Comparison of ENCODE assay signal across 21 cellular contexts in the genomic region with DNA sequence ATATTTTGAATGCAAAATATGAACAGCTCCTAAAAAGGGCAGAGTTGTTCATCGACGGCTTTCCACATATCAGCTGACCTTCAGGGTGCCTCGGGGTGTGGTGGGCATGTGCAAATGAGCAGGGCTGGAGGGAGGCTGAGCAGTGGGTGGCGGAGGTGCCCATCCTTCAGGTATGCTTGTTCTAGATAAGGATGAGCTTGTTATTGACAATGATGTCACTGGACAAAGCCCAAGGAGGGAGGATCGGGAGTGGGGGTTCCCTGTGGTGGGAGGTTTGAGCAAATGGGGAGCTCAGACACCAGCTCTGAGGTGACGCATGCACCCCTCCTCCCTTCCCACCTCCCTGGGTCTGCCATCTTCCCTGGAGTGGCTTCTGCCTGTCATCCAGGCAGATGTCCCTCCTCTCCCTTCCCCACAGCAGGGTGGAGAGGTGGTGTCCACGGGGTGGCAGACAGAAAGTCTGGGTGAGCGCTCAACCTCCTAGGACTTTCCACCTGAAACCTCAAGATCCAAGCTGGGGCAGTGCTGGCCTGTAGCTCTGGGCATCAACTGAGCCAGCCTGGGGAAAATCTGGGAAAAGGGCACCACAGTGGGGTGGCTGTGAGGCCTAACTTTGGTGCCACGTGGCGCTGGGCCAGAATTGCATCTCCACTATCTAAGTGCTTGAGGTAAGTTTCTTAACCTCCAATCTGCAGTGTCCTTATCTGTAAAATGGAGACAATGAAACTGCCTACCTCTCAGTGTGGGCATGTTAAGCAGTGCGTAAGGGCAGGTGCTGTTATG.
DNase-seq lines count a peak whose midpoint lies in the region; ATAC-seq and TF ChIP-seq lines count a peak whose summit lies in the region.
"Had no signal": no experiment of that assay in that cellular context is flagged by ENCODE, and none has a peak within 500 bp of the region (broad histone marks: within the 10 kb centered on the region; RNA-seq: fewer than 3 reads in every experiment).

No MANE protein-coding gene starts in this region.

- H3K79me2 ChIP-seq in mesendoderm (ENCODE audit: control insufficient read depth, insufficient read depth, low read length), result no peaks in the 10 kb centered on the region

- H3K27me3 Mint-ChIP-seq in CD14-positive monocyte (ENCODE audit: low read depth in 3 of 3) (peaks cover 0 to 6% (median 2%) of the 10 kb centered on the region in 3 donors), glutamatergic neuron (ENCODE audit: unreplicated experiment) (peaks cover 6% of the 10 kb centered on the region)

- H3K27ac Mint-ChIP-seq in CD14-positive monocyte, result no peak overlapping the region
- H3K27ac Mint-ChIP-seq in glutamatergic neuron (ENCODE audit: unreplicated experiment), result no peak overlapping the region

- H3K9ac ChIP-seq in mesendoderm (ENCODE audit: low read length), result no peak overlapping the region
- H3K9ac ChIP-seq: KMS-11 had no signal

- no peak overlapping the region for H3K56ac ChIP-seq in mesendoderm (ENCODE audit: low read length)

- no peak overlapping the region for H3K27ac ChIP-seq in WERI-Rb-1
- no peak overlapping the region for H3K27ac ChIP-seq in mesendoderm (ENCODE audit: low read depth, low read length)
- no peak overlapping the region for H3K27ac ChIP-seq in sigmoid colon
- H3K27ac ChIP-seq: C4-2B, KMS-11, Peyer's patch, SJSA1 had no signal

- H3K4me3 Mint-ChIP-seq in CD14-positive monocyte, result no peak overlapping the region
- no peak overlapping the region for H3K4me3 Mint-ChIP-seq in glutamatergic neuron (ENCODE audit: unreplicated experiment)

- no peaks in the 10 kb centered on the region for H3K36me3 ChIP-seq in WERI-Rb-1
- no peaks in the 10 kb centered on the region for H3K36me3 ChIP-seq in mesendoderm (ENCODE audit: control insufficient read depth, insufficient read depth, low read length)
- no peaks in the 10 kb centered on the region for H3K36me3 ChIP-seq in sigmoid colon
- H3K36me3 ChIP-seq: Peyer's patch, SJSA1 had no signal

- H2BK15ac ChIP-seq in mesendoderm (replicated peaks; ENCODE audit: low read depth), result no peak overlapping the region

- H3K9me3 ChIP-seq in WERI-Rb-1 (ENCODE audit: severe bottlenecking) (no peaks in the 10 kb centered on the region), sigmoid colon (no peaks in the 10 kb centered on the region)
- H3K9me3 ChIP-seq: Peyer's patch, SJSA1 had no signal

- no peaks in the 10 kb centered on the region for H3K27me3 ChIP-seq in WERI-Rb-1 (ENCODE audit: insufficient read depth, low read depth, severe bottlenecking)
- H3K27me3 ChIP-seq in mesendoderm (ENCODE audit: insufficient read depth, low read length, poor library complexity), result no peaks in the 10 kb centered on the region
- H3K27me3 ChIP-seq in sigmoid colon, result no peaks in the 10 kb centered on the region
- H3K27me3 ChIP-seq: Peyer's patch, SJSA1 had no signal

- ATAC-seq in HG03439 (IDR thresholded peaks at IDR 0.05; ENCODE audit: unreplicated experiment), result no peak
- no peak for ATAC-seq in left colon
- ATAC-seq: HCT116 had no signal

- H2AK5ac ChIP-seq in mesendoderm (ENCODE audit: low read length), result peak overlapping the region; percentile 30

- no peaks in the 10 kb centered on the region for H3K79me1 ChIP-seq in mesendoderm (ENCODE audit: low read length)

- no peak overlapping the region for H4K8ac ChIP-seq in mesendoderm (ENCODE audit: low read depth, low read length)

- TF ChIP-seq CTCF in CD14-positive monocyte (IDR thresholded peaks at IDR 0.05), result no peak
- TF ChIP-seq CTCF in WERI-Rb-1 (IDR thresholded peaks at IDR 0.05; ENCODE audit: low read depth, low read length), result no peak
- TF ChIP-seq CTCF in sigmoid colon (IDR thresholded peaks at IDR 0.05), result no peak
- TF ChIP-seq CTCF in glutamatergic neuron (IDR thresholded peaks at IDR 0.05; ENCODE audit: partially characterized antibody, unreplicated experiment), result no peak

- DNase-seq in CD14-positive monocyte (ENCODE audit: low spot score) (peak; percentile 20), WERI-Rb-1 (peak; percentile 1), mesendoderm (no peak), sigmoid colon (peak; percentile 55), glutamatergic neuron (no peak), left colon (no peak)
- DNase-seq: DMS53, GF-D8, GOT3, IMR-90, NCI-H1105, NCI-H2081, NCI-H2171, NCI-H524 treated with DMSO at 0.1 percent for 48 hours, NCI-H82, Peyer's patch had no signal

- H2BK5ac ChIP-seq in mesendoderm (ENCODE audit: low read length), result no peak overlapping the region

- no peak overlapping the region for H3K18ac ChIP-seq in mesendoderm (ENCODE audit: low read length)

- H2BK120ac ChIP-seq in mesendoderm (ENCODE audit: low read depth, low read length), result no peak overlapping the region

- H3K4me1 Mint-ChIP-seq in CD14-positive monocyte (peaks cover 52% of the 10 kb centered on the region), glutamatergic neuron (ENCODE audit: low read depth, unreplicated experiment) (no peaks in the 10 kb centered on the region)

- H3K4me1 ChIP-seq in mesendoderm (ENCODE audit: control insufficient read depth, low read depth, low read length), result no peaks in the 10 kb centered on the region
- H3K4me1 ChIP-seq in sigmoid colon, result no peaks in the 10 kb centered on the region
- H3K4me1 ChIP-seq: Peyer's patch, SJSA1 had no signal

- TF ChIP-seq POLR2A in sigmoid colon (IDR thresholded peaks at IDR 0.05), result no peak

- H3K4ac ChIP-seq in mesendoderm (ENCODE audit: low read depth, low read length), result no peak overlapping the region

- peaks cover 0 to 3% (median 0%) of the 10 kb centered on the region in 7 donors for H3K9me3 Mint-ChIP-seq in CD14-positive monocyte
- H3K9me3 Mint-ChIP-seq in glutamatergic neuron (ENCODE audit: unreplicated experiment), result peaks cover 2% of the 10 kb centered on the region

- H4K5ac ChIP-seq in mesendoderm (ENCODE audit: low read length), result no peak overlapping the region

- TF ChIP-seq EP300 in sigmoid colon (IDR thresholded peaks at IDR 0.05), result no peak

- WGBS in mesendoderm (ENCODE audit: extremely low coverage, insufficient coverage, low lambda C conversion rate), result no CpG with 5 or more reads among the region's 11 CpGs
- WGBS in sigmoid colon, 2 donors, result 74 to 84% methylated on average over 11 of the region's 11 CpGs

- H3K23ac ChIP-seq in mesendoderm (ENCODE audit: low read length), result no peak overlapping the region

- H3K4me2 ChIP-seq in mesendoderm (ENCODE audit: low read length), result no peak overlapping the region
- H3K4me2 ChIP-seq: KMS-11 had no signal

- H3K4me3 ChIP-seq in WERI-Rb-1 (ENCODE audit: low read depth, low read length) (no peak overlapping the region), mesendoderm (ENCODE audit: low read length) (no peak overlapping the region), sigmoid colon (no peak overlapping the region)
- H3K4me3 ChIP-seq: Peyer's patch, SJSA1 had no signal

- intact Hi-C loops in CD14-positive monocyte (cut with micrococcal nuclease), result loop anchor here in 1 of 2 donors (2.0 kb wide), 1 partner anchor 46 kb away; no protein-coding TSS in a partner anchor
- intact Hi-C loops in sigmoid colon (cut with DNase I), result no loop called here
- intact Hi-C loops in left colon (cut with DNase I, micrococcal nuclease), result no loop called here

- peaks cover 0 to under 1% of the 10 kb centered on the region in 2 donors for H3K36me3 Mint-ChIP-seq in CD14-positive monocyte
- no peaks in the 10 kb centered on the region for H3K36me3 Mint-ChIP-seq in glutamatergic neuron (ENCODE audit: unreplicated experiment)

Comparison
In these comparisons a context has a peak if more than half of its experiments do, and no peak if none do; other contexts are left out.
1. DNase-seq: peak in CD14-positive monocyte (single experiment), WERI-Rb-1 (single experiment) and sigmoid colon (single experiment); none in mesendoderm (single experiment), glutamatergic neuron (single experiment) and left colon (0 of 2).